ENCODE assay signal across 18 cellular contexts in genomic region chr3:133418361-133418760, GRCh38. TPM values are rescaled to one million over a fixed set of nuclear protein-coding genes. Genes with fewer than 3 reads are reported as not detected.
DNase-seq lines count a peak whose midpoint lies in the region; ATAC-seq and TF ChIP-seq lines count a peak whose summit lies in the region.
"Had no signal": no experiment of that assay in that cellular context is flagged by ENCODE, and none has a peak within 500 bp of the region (broad histone marks: within the 10 kb centered on the region; RNA-seq: fewer than 3 reads in every experiment).

No MANE protein-coding gene starts in this region.

- H2BK12ac ChIP-seq in neuronal stem cell (ENCODE audit: low read length), result peak overlapping the region; percentile 50

- H2AFZ ChIP-seq in neuronal stem cell (ENCODE audit: low read length), result no peak overlapping the region
- H2AFZ ChIP-seq: GM23248 had no signal

- no TSS peak for BruUV-seq in Panc1 (replicated peaks; lab: Mats Ljungman, UMichigan)

- in situ Hi-C loops in Panc1 (cut with HindIII; ENCODE audit: low pct_unique_long_range_greater_than_20kb, low sequenced_read_pairs), result no loop called here

- no peak overlapping the region for H3K4ac ChIP-seq in neuronal stem cell (ENCODE audit: low read length)

- peak overlapping the region; percentile 72 for H3K18ac ChIP-seq in neuronal stem cell (ENCODE audit: low read length)

- no peak overlapping the region for H3K9ac ChIP-seq in neuronal stem cell (ENCODE audit: low read depth, low read length, poor library complexity)
- H3K9ac ChIP-seq: GM23248 had no signal

- POLR2A ChIA-PET in Panc1 (lab: Charles Lee), result no interaction called here

- H2BK15ac ChIP-seq in neuronal stem cell (ENCODE audit: low read length), result peak overlapping the region; percentile 13

- peak overlapping the region; percentile 28 for H2AK5ac ChIP-seq in neuronal stem cell (ENCODE audit: low read depth, low read length)

- CTCF ChIA-PET in Panc1 (lab: Charles Lee), result no interaction called here

- H3K4me2 ChIP-seq in neuronal stem cell (ENCODE audit: insufficient read depth, low read length, poor library complexity, severe bottlenecking), result no peak overlapping the region

- no peaks in the 10 kb centered on the region for H3K36me3 ChIP-seq in Panc1 (ENCODE audit: control insufficient read depth, insufficient read depth, low read length)
- H3K36me3 ChIP-seq in neuronal stem cell (replicated peaks in 1 of 2; ENCODE audit: control insufficient read depth in 2 of 2, insufficient read depth in 2 of 2, low read length in 2 of 2), result no peaks in the 10 kb centered on the region

- H3K4me1 ChIP-seq in Panc1 (ENCODE audit: control insufficient read depth, insufficient read depth, low read length), result peaks cover 19% of the 10 kb centered on the region
- H3K4me1 ChIP-seq in neuronal stem cell (ENCODE audit: control insufficient read depth in 2 of 2, insufficient read depth in 1 of 2, low read depth in 1 of 2, low read length in 2 of 2), result peaks cover 0 to 5% of the 10 kb centered on the region in 2 donors
- H3K4me1 ChIP-seq: Caco-2 had no signal

- H3K27me3 ChIP-seq in Panc1 (ENCODE audit: control insufficient read depth, insufficient read depth, low read length) (no peaks in the 10 kb centered on the region), neuronal stem cell (ENCODE audit: control insufficient read depth in 3 of 3, insufficient read depth in 3 of 3, low read depth in 1 of 3, low read length in 3 of 3) (no peaks in the 10 kb centered on the region)

- H3K9me3 ChIP-seq in Panc1 (ENCODE audit: control insufficient read depth, insufficient read depth, low read depth, low read length) (no peaks in the 10 kb centered on the region), neuronal stem cell (replicated peaks in 1 of 2; ENCODE audit: control insufficient read depth in 2 of 2, insufficient read depth in 1 of 2, low read depth in 1 of 2, low read length in 2 of 2) (no peaks in the 10 kb centered on the region)
- H3K9me3 ChIP-seq: Caco-2 had no signal

- no peak for DNase-seq in Panc1 (ENCODE audit: low read depth, low spot score)
- DNase-seq in islet precursor cell, result peak; percentile 16
- DNase-seq in neuronal stem cell (ENCODE audit: low spot score), result no peak
- DNase-seq in NOMO-1 treated with dmso at 0.1 percent for 144 hours (lab: John Stamatoyannopoulos, UW; ENCODE audit: unreplicated experiment), result no peak
- DNase-seq: C1 segment of cervical spinal cord; Caco-2; CD8-positive, alpha-beta T cell; DMS153; DND-41; GM23248; H7; HCEC 1CT had no signal

- no peak overlapping the region for H3K4me3 ChIP-seq in Panc1 (ENCODE audit: low read depth in 2 of 2, low read length in 2 of 2)
- no peak overlapping the region for H3K4me3 ChIP-seq in neuronal stem cell (ENCODE audit: low read length in 2 of 2)
- H3K4me3 ChIP-seq: GM23248 had no signal

- intact Hi-C loops in Panc1 (cut with micrococcal nuclease; ENCODE audit: unreplicated experiment), result no loop called here

- WGBS in neuronal stem cell (ENCODE audit: extremely low coverage in 2 of 2, insufficient read length in 2 of 2, insufficient replicate concordance in 1 of 2), 2 donors, result no CpG with 5 or more reads among the region's 7 CpGs

- ATAC-seq in Panc1 (no peak), HG02884 (IDR thresholded peaks at IDR 0.05; ENCODE audit: unreplicated experiment) (no peak), HG02610 (IDR thresholded peaks at IDR 0.05; ENCODE audit: unreplicated experiment) (no peak)
- ATAC-seq: CD8-positive, alpha-beta T cell had no signal

- no peak overlapping the region for H4K91ac ChIP-seq in neuronal stem cell (ENCODE audit: low read depth, low read length, poor library complexity)

- H2BK120ac ChIP-seq in neuronal stem cell (ENCODE audit: low read depth, low read length), result no peak overlapping the region

- peak overlapping the region; percentile 78 for H3K27ac ChIP-seq in Panc1 (ENCODE audit: low read length)
- no peak overlapping the region for H3K27ac ChIP-seq in neuronal stem cell (replicated peaks; ENCODE audit: low read length)
- H3K27ac ChIP-seq: GM23248 had no signal

- H2BK5ac ChIP-seq in neuronal stem cell (ENCODE audit: low read length), result no peak overlapping the region

- H4K8ac ChIP-seq in neuronal stem cell (ENCODE audit: low read depth, low read length), result no peak overlapping the region

- no peak for TF ChIP-seq CTCF in Panc1 (IDR thresholded peaks at IDR 0.05)

- H3K23ac ChIP-seq in neuronal stem cell (ENCODE audit: low read depth, low read length, poor library complexity), result no peak overlapping the region

- no peak overlapping the region for H3K14ac ChIP-seq in neuronal stem cell (ENCODE audit: low read length)

- H3K79me1 ChIP-seq in neuronal stem cell (ENCODE audit: low read depth, low read length), result no peaks in the 10 kb centered on the region

RNA-seq across cellular contexts. Expression of gene BFSP2, which starts 18.5 kb away (rescaled TPM):
- 0.67 TPM for total RNA-seq in Panc1 (2021; ENCODE audit: unreplicated experiment)
- 0.46 TPM for polyA plus RNA-seq in Panc1 (2012; ENCODE audit: insufficient read length)
- polyA plus RNA-seq in neuronal stem cell (2013, experiment 1 of 2), result 0.13 TPM
- polyA plus RNA-seq in neuronal stem cell (2013, experiment 2 of 2), result 0.24 TPM
- total RNA-seq: A172; A673; Caco-2; CD8-positive, alpha-beta T cell; GM23248; H1; H7 had no signal
- polyA plus RNA-seq: BJ, GM23248, H1 had no signal
